In genomic region chr7:46909601-46910051, GRCh38 we compare ENCODE assay signal across 12 cellular contexts.
A peak's percentile ranks its signal among the peaks of the same experiment; 100 is the strongest.
DNase-seq lines count a peak whose midpoint lies in the region; ATAC-seq and TF ChIP-seq lines count a peak whose summit lies in the region.
"Had no signal": no experiment of that assay in that cellular context is flagged by ENCODE, and none has a peak within 500 bp of the region (broad histone marks: within the 10 kb centered on the region; RNA-seq: fewer than 3 reads in every experiment).

No MANE protein-coding gene starts in this region.

- DNase-seq in H4 (ENCODE audit: low spot score) = peak; percentile 63
- peak; percentile 82 for DNase-seq in epithelial cell of esophagus (ENCODE audit: low read depth)
- DNase-seq in skeletal muscle cell (ENCODE audit: low read depth) = peak; percentile 62
- no peak for DNase-seq in gastrocnemius medialis
- DNase-seq: DMS79, NCI-H1417 treated with DMSO at 0.1 percent for 48 hours, NCI-H82, right cardiac atrium, testis had no signal

- no peaks in the 10 kb centered on the region for H3K27me3 ChIP-seq in gastrocnemius medialis
- H3K27me3 ChIP-seq: testis had no signal

- H3K27ac ChIP-seq in gastrocnemius medialis = no peak overlapping the region
- H3K27ac ChIP-seq: testis had no signal

- H3K4me3 ChIP-seq in epithelial cell of esophagus (ENCODE audit: low read length) (no peak overlapping the region), skeletal muscle cell (ENCODE audit: low read depth, low read length) (no peak overlapping the region), gastrocnemius medialis (no peak overlapping the region)
- H3K4me3 ChIP-seq: testis had no signal

- ATAC-seq in gastrocnemius medialis = no peak
- no peak for ATAC-seq in GM21360 (IDR thresholded peaks at IDR 0.05; ENCODE audit: unreplicated experiment)
- ATAC-seq in HG03378 (IDR thresholded peaks at IDR 0.05; ENCODE audit: unreplicated experiment) = no peak
- ATAC-seq: right cardiac atrium had no signal

- no peaks in the 10 kb centered on the region for H3K9me3 ChIP-seq in gastrocnemius medialis
- H3K9me3 ChIP-seq: testis had no signal

- intact Hi-C loops in gastrocnemius medialis (cut with DNase I; ENCODE audit: low total_unique reads) = no loop called here

- H3K36me3 ChIP-seq in gastrocnemius medialis = no peaks in the 10 kb centered on the region

- TF ChIP-seq CTCF in epithelial cell of esophagus (IDR thresholded peaks at IDR 0.05; ENCODE audit: insufficient read depth, low read depth, low read length, missing control alignments) (no peak), gastrocnemius medialis (IDR thresholded peaks at IDR 0.05 in 4 of 5, conservative IDR thresholded peaks at IDR 0.05 in 1 of 5) (no peak)

- H3K4me1 ChIP-seq in gastrocnemius medialis = no peaks in the 10 kb centered on the region
- H3K4me1 ChIP-seq: testis had no signal

- no peak for TF ChIP-seq POLR2A in gastrocnemius medialis (IDR thresholded peaks at IDR 0.05)

- in situ Hi-C loops in gastrocnemius medialis (cut with MboI; ENCODE audit: low sequenced_read_pairs in 4 of 4) = no loop called here

TF ChIP-seq in PFSK-1, 5 proteins besides CTCF, POLR2A, EP300 and RAD21:
- TF ChIP-seq POLR2AphosphoS5 (IDR thresholded peaks at IDR 0.05; ENCODE audit: low read depth, low read length) (0 out of 2 replicates have a peak, but pooled peaks have one; percentile 23), SIN3A (IDR thresholded peaks at IDR 0.05; ENCODE audit: borderline replicate concordance, insufficient read depth, low read length) (no peak), REST (IDR thresholded peaks at IDR 0.05; ENCODE audit: insufficient read depth in 1 of 2, low read depth in 2 of 2, low read length in 2 of 2) (peak in 1 of 2 experiments; percentile 60; a peak in 1 of 4 replicates), FOXP2 (optimal IDR thresholded peaks at IDR 0.05; ENCODE audit: borderline replicate concordance, extremely low read depth, extremely low read length, insufficient read depth) (no peak), TAF1 (IDR thresholded peaks at IDR 0.05; ENCODE audit: borderline replicate concordance, insufficient read depth, low read length) (no peak)
TF ChIP-seq in PFSK-1: peak in this region for 2.

Comparison
In these comparisons a context has a peak if more than half of its experiments do, and no peak if none do; other contexts are left out.
1. DNase-seq: peak in H4 (single experiment), epithelial cell of esophagus (single experiment) and skeletal muscle cell (single experiment); none in gastrocnemius medialis (0 of 2).